In the genomic region with DNA sequence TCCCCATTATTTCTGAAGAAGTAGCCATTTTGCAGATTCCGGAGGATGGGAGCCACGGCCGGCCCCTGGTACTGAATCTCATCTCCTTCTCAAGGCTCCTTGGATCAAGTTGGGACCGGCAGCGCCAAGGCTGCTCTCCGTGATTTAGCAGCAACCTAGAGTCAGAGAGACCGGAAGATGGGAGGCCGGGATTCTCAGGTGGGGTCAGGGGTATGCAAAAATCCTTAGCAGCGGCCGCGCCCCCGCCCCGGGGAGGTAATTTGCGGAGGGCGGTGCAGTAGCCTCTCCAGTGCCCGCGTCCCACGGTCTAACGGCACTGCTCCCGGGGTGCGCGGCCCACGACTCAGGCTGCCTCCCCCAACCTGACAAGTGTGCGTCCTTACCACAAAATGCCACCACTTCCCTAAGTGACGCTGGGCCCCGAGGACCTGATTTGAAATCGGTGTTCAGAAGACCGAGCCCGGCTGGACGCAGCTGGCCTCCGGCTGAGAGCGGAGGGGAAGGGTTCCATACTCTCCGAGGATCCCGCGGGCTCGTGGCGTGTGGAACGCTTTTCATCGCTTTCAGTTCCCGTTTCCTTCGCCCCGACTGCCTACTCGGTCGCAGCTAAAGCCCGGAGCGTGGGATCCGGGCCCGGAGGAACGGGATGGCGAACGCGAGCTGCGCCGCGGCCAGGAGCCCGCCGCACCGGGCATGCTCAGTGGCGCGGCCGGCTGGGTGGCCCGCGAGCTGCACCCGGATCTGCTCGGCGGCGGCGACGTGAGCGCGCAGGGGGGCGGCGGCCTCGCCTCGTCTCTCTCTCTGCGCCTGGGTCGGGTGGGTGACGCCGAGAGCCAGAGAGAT, we compare ENCODE assay signal across 1 cellular context.
TF ChIP-seq lines count a peak whose summit lies in the region.

A gene with protein sequence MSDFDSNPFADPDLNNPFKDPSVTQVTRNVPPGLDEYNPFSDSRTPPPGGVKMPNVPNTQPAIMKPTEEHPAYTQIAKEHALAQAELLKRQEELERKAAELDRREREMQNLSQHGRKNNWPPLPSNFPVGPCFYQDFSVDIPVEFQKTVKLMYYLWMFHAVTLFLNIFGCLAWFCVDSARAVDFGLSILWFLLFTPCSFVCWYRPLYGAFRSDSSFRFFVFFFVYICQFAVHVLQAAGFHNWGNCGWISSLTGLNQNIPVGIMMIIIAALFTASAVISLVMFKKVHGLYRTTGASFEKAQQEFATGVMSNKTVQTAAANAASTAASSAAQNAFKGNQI (plus strand): TSS at position 787 of the 843 bp plus-strand sequence. CDS start 55 bp downstream, at position 842.

TF ChIP-seq in HepG2, 621 proteins besides CTCF, POLR2A, EP300 and RAD21 (continued from another document and continues in another):
- TF ChIP-seq, protein P1, sequence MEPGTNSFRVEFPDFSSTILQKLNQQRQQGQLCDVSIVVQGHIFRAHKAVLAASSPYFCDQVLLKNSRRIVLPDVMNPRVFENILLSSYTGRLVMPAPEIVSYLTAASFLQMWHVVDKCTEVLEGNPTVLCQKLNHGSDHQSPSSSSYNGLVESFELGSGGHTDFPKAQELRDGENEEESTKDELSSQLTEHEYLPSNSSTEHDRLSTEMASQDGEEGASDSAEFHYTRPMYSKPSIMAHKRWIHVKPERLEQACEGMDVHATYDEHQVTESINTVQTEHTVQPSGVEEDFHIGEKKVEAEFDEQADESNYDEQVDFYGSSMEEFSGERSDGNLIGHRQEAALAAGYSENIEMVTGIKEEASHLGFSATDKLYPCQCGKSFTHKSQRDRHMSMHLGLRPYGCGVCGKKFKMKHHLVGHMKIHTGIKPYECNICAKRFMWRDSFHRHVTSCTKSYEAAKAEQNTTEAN (CRISPR knock-in tag; conservative IDR thresholded peaks at IDR 0.05), result 0 out of 2 replicates have a peak, but pooled peaks have one; percentile 53
- TF ChIP-seq, protein P2, sequence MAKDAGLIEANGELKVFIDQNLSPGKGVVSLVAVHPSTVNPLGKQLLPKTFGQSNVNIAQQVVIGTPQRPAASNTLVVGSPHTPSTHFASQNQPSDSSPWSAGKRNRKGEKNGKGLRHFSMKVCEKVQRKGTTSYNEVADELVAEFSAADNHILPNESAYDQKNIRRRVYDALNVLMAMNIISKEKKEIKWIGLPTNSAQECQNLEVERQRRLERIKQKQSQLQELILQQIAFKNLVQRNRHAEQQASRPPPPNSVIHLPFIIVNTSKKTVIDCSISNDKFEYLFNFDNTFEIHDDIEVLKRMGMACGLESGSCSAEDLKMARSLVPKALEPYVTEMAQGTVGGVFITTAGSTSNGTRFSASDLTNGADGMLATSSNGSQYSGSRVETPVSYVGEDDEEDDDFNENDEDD (CRISPR knock-in tag; IDR thresholded peaks at IDR 0.05; ENCODE audit: borderline replicate concordance), result peak; percentile 62; the same call in 1 of the 2 replicates
- TF ChIP-seq, protein P3, sequence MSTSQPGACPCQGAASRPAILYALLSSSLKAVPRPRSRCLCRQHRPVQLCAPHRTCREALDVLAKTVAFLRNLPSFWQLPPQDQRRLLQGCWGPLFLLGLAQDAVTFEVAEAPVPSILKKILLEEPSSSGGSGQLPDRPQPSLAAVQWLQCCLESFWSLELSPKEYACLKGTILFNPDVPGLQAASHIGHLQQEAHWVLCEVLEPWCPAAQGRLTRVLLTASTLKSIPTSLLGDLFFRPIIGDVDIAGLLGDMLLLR (CRISPR knock-in tag; IDR thresholded peaks at IDR 0.05), result 0 out of 2 replicates have a peak, but pooled peaks have one; percentile 6
- TF ChIP-seq, protein P4, sequence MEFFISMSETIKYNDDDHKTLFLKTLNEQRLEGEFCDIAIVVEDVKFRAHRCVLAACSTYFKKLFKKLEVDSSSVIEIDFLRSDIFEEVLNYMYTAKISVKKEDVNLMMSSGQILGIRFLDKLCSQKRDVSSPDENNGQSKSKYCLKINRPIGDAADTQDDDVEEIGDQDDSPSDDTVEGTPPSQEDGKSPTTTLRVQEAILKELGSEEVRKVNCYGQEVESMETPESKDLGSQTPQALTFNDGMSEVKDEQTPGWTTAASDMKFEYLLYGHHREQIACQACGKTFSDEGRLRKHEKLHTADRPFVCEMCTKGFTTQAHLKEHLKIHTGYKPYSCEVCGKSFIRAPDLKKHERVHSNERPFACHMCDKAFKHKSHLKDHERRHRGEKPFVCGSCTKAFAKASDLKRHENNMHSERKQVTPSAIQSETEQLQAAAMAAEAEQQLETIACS (CRISPR knock-in tag; IDR thresholded peaks at IDR 0.05), result peak; percentile 85
- TF ChIP-seq RBM39 (IDR thresholded peaks at IDR 0.05; ENCODE audit: low read depth, low read length, poor library complexity, severe bottlenecking) (peak; percentile 85), PHF20 (CRISPR knock-in tag; IDR thresholded peaks at IDR 0.05) (no peak; the same call in 1 of the 2 replicates), ZSCAN31 (CRISPR knock-in tag; IDR thresholded peaks at IDR 0.05; ENCODE audit: low read depth) (peak; percentile 95), NR2F1 (CRISPR knock-in tag; IDR thresholded peaks at IDR 0.05) (no peak), ZEB1 (IDR thresholded peaks at IDR 0.05; ENCODE audit: insufficient replicate concordance, low read depth) (peak; percentile 86), HES4 (CRISPR knock-in tag; IDR thresholded peaks at IDR 0.05; ENCODE audit: borderline replicate concordance) (no peak), FOXK1 (CRISPR knock-in tag; IDR thresholded peaks at IDR 0.05; ENCODE audit: borderline replicate concordance, low read depth) (peak; percentile 19; the same call in 1 of the 2 replicates), ZNF772 (CRISPR knock-in tag; IDR thresholded peaks at IDR 0.05) (peak; percentile 65), ZBTB38 (CRISPR knock-in tag; IDR thresholded peaks at IDR 0.05) (peak; percentile 28; the same call in 1 of the 2 replicates), HNF4G (IDR thresholded peaks at IDR 0.05; ENCODE audit: borderline replicate concordance, low read depth, low read length) (no peak), HNF4G (CRISPR knock-in tag; IDR thresholded peaks at IDR 0.05; ENCODE audit: borderline replicate concordance, low read depth) (no peak), PITX1 (CRISPR knock-in tag; IDR thresholded peaks at IDR 0.05) (peak; percentile 51; the same call in 1 of the 2 replicates), NAIF1 (CRISPR knock-in tag; IDR thresholded peaks at IDR 0.05; ENCODE audit: borderline replicate concordance) (peak; percentile 73; the same call in 1 of the 2 replicates), TOPORS (CRISPR knock-in tag; IDR thresholded peaks at IDR 0.05) (0 out of 2 replicates have a peak, but pooled peaks have one; percentile 48), HHEX (CRISPR knock-in tag; IDR thresholded peaks at IDR 0.05) (no peak), ZBTB21 (CRISPR knock-in tag; IDR thresholded peaks at IDR 0.05) (no peak)
- TF ChIP-seq, protein P5, sequence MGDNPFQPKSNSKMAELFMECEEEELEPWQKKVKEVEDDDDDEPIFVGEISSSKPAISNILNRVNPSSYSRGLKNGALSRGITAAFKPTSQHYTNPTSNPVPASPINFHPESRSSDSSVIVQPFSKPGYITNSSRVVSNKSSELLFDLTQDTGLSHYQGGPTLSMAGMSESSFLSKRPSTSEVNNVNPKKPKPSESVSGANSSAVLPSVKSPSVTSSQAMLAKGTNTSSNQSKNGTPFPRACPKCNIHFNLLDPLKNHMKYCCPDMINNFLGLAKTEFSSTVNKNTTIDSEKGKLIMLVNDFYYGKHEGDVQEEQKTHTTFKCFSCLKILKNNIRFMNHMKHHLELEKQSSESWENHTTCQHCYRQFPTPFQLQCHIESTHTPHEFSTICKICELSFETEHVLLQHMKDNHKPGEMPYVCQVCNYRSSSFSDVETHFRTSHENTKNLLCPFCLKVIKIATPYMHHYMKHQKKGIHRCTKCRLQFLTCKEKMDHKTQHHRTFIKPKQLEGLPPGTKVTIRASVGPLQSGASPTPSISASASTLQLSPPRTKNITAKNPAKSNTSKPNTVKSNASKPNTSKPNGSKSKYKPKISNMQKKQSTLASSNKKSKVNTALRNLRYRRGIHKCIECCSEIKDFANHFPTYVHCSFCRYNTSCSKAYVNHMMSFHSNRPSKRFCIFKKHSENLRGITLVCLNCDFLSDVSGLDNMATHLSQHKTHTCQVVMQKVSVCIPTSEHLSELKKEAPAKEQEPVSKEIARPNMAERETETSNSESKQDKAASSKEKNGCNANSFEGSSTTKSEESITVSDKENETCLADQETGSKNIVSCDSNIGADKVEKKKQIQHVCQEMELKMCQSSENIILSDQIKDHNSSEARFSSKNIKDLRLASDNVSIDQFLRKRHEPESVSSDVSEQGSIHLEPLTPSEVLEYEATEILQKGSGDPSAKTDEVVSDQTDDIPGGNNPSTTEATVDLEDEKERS (CRISPR knock-in tag; IDR thresholded peaks at IDR 0.05), result no peak
- TF ChIP-seq, protein P6, sequence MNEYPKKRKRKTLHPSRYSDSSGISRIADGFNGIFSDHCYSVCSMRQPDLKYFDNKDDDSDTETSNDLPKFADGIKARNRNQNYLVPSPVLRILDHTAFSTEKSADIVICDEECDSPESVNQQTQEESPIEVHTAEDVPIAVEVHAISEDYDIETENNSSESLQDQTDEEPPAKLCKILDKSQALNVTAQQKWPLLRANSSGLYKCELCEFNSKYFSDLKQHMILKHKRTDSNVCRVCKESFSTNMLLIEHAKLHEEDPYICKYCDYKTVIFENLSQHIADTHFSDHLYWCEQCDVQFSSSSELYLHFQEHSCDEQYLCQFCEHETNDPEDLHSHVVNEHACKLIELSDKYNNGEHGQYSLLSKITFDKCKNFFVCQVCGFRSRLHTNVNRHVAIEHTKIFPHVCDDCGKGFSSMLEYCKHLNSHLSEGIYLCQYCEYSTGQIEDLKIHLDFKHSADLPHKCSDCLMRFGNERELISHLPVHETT (CRISPR knock-in tag; conservative IDR thresholded peaks at IDR 0.05), result peak; percentile 63; the same call in 1 of the 2 replicates
- TF ChIP-seq, protein P7, sequence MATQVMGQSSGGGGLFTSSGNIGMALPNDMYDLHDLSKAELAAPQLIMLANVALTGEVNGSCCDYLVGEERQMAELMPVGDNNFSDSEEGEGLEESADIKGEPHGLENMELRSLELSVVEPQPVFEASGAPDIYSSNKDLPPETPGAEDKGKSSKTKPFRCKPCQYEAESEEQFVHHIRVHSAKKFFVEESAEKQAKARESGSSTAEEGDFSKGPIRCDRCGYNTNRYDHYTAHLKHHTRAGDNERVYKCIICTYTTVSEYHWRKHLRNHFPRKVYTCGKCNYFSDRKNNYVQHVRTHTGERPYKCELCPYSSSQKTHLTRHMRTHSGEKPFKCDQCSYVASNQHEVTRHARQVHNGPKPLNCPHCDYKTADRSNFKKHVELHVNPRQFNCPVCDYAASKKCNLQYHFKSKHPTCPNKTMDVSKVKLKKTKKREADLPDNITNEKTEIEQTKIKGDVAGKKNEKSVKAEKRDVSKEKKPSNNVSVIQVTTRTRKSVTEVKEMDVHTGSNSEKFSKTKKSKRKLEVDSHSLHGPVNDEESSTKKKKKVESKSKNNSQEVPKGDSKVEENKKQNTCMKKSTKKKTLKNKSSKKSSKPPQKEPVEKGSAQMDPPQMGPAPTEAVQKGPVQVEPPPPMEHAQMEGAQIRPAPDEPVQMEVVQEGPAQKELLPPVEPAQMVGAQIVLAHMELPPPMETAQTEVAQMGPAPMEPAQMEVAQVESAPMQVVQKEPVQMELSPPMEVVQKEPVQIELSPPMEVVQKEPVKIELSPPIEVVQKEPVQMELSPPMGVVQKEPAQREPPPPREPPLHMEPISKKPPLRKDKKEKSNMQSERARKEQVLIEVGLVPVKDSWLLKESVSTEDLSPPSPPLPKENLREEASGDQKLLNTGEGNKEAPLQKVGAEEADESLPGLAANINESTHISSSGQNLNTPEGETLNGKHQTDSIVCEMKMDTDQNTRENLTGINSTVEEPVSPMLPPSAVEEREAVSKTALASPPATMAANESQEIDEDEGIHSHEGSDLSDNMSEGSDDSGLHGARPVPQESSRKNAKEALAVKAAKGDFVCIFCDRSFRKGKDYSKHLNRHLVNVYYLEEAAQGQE (IDR thresholded peaks at IDR 0.05; ENCODE audit: borderline replicate concordance in 1 of 2, low read depth in 1 of 2, low read length in 2 of 2), result peak in 1 of 2 experiments; percentile 28; a peak in 1 of 4 replicates
- TF ChIP-seq, protein P8, sequence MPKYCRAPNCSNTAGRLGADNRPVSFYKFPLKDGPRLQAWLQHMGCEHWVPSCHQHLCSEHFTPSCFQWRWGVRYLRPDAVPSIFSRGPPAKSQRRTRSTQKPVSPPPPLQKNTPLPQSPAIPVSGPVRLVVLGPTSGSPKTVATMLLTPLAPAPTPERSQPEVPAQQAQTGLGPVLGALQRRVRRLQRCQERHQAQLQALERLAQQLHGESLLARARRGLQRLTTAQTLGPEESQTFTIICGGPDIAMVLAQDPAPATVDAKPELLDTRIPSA (CRISPR knock-in tag; IDR thresholded peaks at IDR 0.05; ENCODE audit: borderline replicate concordance), result 0 out of 2 replicates have a peak, but pooled peaks have one; percentile 15
- TF ChIP-seq, protein P9, sequence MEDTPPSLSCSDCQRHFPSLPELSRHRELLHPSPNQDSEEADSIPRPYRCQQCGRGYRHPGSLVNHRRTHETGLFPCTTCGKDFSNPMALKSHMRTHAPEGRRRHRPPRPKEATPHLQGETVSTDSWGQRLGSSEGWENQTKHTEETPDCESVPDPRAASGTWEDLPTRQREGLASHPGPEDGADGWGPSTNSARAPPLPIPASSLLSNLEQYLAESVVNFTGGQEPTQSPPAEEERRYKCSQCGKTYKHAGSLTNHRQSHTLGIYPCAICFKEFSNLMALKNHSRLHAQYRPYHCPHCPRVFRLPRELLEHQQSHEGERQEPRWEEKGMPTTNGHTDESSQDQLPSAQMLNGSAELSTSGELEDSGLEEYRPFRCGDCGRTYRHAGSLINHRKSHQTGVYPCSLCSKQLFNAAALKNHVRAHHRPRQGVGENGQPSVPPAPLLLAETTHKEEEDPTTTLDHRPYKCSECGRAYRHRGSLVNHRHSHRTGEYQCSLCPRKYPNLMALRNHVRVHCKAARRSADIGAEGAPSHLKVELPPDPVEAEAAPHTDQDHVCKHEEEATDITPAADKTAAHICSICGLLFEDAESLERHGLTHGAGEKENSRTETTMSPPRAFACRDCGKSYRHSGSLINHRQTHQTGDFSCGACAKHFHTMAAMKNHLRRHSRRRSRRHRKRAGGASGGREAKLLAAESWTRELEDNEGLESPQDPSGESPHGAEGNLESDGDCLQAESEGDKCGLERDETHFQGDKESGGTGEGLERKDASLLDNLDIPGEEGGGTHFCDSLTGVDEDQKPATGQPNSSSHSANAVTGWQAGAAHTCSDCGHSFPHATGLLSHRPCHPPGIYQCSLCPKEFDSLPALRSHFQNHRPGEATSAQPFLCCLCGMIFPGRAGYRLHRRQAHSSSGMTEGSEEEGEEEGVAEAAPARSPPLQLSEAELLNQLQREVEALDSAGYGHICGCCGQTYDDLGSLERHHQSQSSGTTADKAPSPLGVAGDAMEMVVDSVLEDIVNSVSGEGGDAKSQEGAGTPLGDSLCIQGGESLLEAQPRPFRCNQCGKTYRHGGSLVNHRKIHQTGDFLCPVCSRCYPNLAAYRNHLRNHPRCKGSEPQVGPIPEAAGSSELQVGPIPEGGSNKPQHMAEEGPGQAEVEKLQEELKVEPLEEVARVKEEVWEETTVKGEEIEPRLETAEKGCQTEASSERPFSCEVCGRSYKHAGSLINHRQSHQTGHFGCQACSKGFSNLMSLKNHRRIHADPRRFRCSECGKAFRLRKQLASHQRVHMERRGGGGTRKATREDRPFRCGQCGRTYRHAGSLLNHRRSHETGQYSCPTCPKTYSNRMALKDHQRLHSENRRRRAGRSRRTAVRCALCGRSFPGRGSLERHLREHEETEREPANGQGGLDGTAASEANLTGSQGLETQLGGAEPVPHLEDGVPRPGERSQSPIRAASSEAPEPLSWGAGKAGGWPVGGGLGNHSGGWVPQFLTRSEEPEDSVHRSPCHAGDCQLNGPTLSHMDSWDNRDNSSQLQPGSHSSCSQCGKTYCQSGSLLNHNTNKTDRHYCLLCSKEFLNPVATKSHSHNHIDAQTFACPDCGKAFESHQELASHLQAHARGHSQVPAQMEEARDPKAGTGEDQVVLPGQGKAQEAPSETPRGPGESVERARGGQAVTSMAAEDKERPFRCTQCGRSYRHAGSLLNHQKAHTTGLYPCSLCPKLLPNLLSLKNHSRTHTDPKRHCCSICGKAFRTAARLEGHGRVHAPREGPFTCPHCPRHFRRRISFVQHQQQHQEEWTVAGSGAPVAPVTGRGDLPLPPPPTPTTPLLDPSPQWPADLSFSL (CRISPR knock-in tag; IDR thresholded peaks at IDR 0.05), result no peak
